In the genomic region with DNA sequence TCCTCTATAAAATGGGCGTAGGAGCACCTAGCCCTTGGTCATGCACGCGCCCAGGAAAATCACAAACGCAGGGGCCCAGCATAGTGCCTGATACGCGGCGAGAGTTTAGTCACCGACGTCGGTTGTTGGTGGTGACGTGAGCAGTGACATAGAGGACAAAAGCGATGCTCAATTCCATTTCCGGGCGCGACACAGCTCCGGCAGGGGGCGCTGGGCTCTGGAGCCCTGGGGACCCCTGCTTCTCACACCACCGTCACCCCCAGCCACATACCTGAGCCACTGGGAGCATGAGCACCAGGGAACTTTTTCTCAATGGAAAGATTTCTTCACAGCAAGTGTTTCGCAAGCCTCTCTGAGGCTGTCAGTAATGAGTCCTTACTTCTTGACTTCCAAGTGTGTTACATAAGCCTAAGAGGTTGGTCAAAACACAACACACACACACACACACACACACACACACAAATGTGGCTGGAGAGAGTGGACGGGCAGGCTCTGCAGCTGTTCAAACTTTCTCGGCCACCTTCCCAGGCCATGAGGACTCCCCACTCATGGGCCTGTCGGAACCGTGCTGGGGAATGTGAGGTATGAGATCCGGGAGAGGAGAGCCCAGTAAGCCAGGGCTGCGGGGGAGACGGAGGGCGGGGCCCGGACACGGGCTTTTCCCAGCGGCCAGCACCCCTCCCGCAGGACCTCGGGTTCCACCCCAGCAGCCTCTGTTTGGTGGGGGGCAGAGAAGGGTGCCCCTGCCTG, we compare ENCODE assay signal across 8 cellular contexts. TPM values are rescaled to one million over a fixed set of nuclear protein-coding genes. Genes with fewer than 3 reads are reported as not detected.
DNase-seq lines count a peak whose midpoint lies in the region; FAIRE-seq and TF ChIP-seq lines count a peak whose summit lies in the region.

No MANE protein-coding gene starts in this region.

- POLR2A ChIA-PET in AG04449 (lab: Yijun Ruan, JAX) = interaction anchor here (1.0 to 2.9 kb wide), 5 partner anchors 19 to 200 kb away, joined by 3 to 12 read pairs (median 11); no protein-coding TSS in a partner anchor

- TF ChIP-seq CTCF in AG04449 (IDR thresholded peaks at IDR 0.05; ENCODE audit: insufficient read depth, low read length, missing control alignments) (no peak), endothelial cell (IDR thresholded peaks at IDR 0.05; ENCODE audit: unreplicated experiment) (peak; percentile 17), D721Med (IDR thresholded peaks at IDR 0.05; ENCODE audit: insufficient read depth, missing control alignments) (no peak)

- H3K36me3 Mint-ChIP-seq in endothelial cell (ENCODE audit: low read depth, unreplicated experiment) = no peaks in the 10 kb centered on the region

- FAIRE-seq in D721Med (lab: Jason Lieb, UNC) = no peak

- H3K4me1 Mint-ChIP-seq in endothelial cell (ENCODE audit: unreplicated experiment) = peaks cover 44% of the 10 kb centered on the region

- no peaks in the 10 kb centered on the region for H3K9me3 Mint-ChIP-seq in endothelial cell (ENCODE audit: unreplicated experiment)

- peak overlapping the region; percentile 44 for H3K4me3 Mint-ChIP-seq in endothelial cell (ENCODE audit: unreplicated experiment)

- CTCF ChIA-PET in AG04449 (lab: Yijun Ruan, JAX) = interaction anchor here (1.0 to 3.0 kb wide), 4 partner anchors 12 to 313 kb away, joined by 3 to 10 read pairs (median 4); no protein-coding TSS in a partner anchor

- peak; percentile 82 for DNase-seq in AG04449 (ENCODE audit: low read depth, low spot score)
- peak; percentile 45 for DNase-seq in NCI-H460 (ENCODE audit: extremely low read depth, low read depth)
- peak; percentile 30 for DNase-seq in endothelial cell (ENCODE audit: low spot score)
- peak; percentile 95 for DNase-seq in myocyte (ENCODE audit: low read depth)
- DNase-seq in NCI-H69 (lab: John Stamatoyannopoulos, UW) = no peak
- DNase-seq in DMS153 treated with DMSO at 0.1 percent for 48 hours (lab: John Stamatoyannopoulos, UW; ENCODE audit: unreplicated experiment) = no peak
- DNase-seq in D721Med (ENCODE audit: insufficient read length, low spot score) = no peak
- DNase-seq in DMS53 treated with DMSO at 0.1 percent for 48 hours (lab: John Stamatoyannopoulos, UW; ENCODE audit: unreplicated experiment) = no peak

- H3K4me3 ChIP-seq in AG04449 (ENCODE audit: low read depth, low read length) = no peak overlapping the region

- H3K27ac Mint-ChIP-seq in endothelial cell (ENCODE audit: unreplicated experiment) = peak overlapping the region; percentile 96

- peaks cover 14% of the 10 kb centered on the region for H3K27me3 Mint-ChIP-seq in endothelial cell (ENCODE audit: unreplicated experiment)

RNA-seq across cellular contexts. Expression of gene LINC01488, which starts 36.9 kb away (rescaled TPM):
- total RNA-seq in NCI-H460 (2014; rRNA removed; shearing (Covaris generic)) = not detected in 2 replicates
- polyA plus RNA-seq in NCI-H460 (2014; cell fraction: nucleus; rRNA removed) = not detected in 2 replicates
- total RNA-seq in endothelial cell (ENCODE audit: unreplicated experiment) (not detected), myocyte (not detected in 2 replicates)
- 0.03 TPM for polyA plus RNA-seq in myocyte (2012)

Comparison
In these comparisons a context has a peak if more than half of its experiments do, and no peak if none do; other contexts are left out.
1. DNase-seq: peak in AG04449 (single experiment), NCI-H460 (single experiment), endothelial cell (single experiment) and myocyte (single experiment); none in NCI-H69 (single experiment), DMS153 treated with DMSO at 0.1 percent for 48 hours (single experiment), D721Med (single experiment) and DMS53 treated with DMSO at 0.1 percent for 48 hours (single experiment).